1 cellular context compared by ENCODE assay signal in genomic region chr16:2541409-2541808, GRCh38.
TF ChIP-seq lines count a peak whose summit lies in the region.
"Not testable (repeated sequence)": the region's sequence is repeated elsewhere in the genome, so short reads cannot be mapped to it uniquely, and the experiment has no call there.

No MANE protein-coding gene starts in this region.

TF ChIP-seq in HepG2, 621 proteins besides CTCF, POLR2A, EP300 and RAD21 (continued from another document and continues in another):
- TF ChIP-seq PHF5A (CRISPR knock-in tag; IDR thresholded peaks at IDR 0.05; ENCODE audit: low read depth, unreplicated experiment): peak; percentile 39
- TF ChIP-seq FOXA1, FOXP1, SOX13, SOX6 (IDR thresholded peaks at IDR 0.05): not testable (repeated sequence)
- 0 out of 2 replicates have a peak, but pooled peaks have one; percentile 34 for TF ChIP-seq FOXA1 (CRISPR knock-in tag; IDR thresholded peaks at IDR 0.05)
- TF ChIP-seq SRY (CRISPR knock-in tag; IDR thresholded peaks at IDR 0.05): 0 out of 2 replicates have a peak, but pooled peaks have one; percentile 54
- peak; percentile 23; the same call in 1 of the 2 replicates for TF ChIP-seq ZNF788 (CRISPR knock-in tag; IDR thresholded peaks at IDR 0.05; ENCODE audit: borderline replicate concordance)
- TF ChIP-seq ZFY (CRISPR knock-in tag; IDR thresholded peaks at IDR 0.05): peak; percentile 30; the same call in 1 of the 2 replicates
- peak; percentile 77 for TF ChIP-seq ZBTB38 (CRISPR knock-in tag; IDR thresholded peaks at IDR 0.05)
- TF ChIP-seq ZNF761 (CRISPR knock-in tag; conservative IDR thresholded peaks at IDR 0.05): 0 out of 2 replicates have a peak, but pooled peaks have one; percentile 32
- TF ChIP-seq, protein P1, sequence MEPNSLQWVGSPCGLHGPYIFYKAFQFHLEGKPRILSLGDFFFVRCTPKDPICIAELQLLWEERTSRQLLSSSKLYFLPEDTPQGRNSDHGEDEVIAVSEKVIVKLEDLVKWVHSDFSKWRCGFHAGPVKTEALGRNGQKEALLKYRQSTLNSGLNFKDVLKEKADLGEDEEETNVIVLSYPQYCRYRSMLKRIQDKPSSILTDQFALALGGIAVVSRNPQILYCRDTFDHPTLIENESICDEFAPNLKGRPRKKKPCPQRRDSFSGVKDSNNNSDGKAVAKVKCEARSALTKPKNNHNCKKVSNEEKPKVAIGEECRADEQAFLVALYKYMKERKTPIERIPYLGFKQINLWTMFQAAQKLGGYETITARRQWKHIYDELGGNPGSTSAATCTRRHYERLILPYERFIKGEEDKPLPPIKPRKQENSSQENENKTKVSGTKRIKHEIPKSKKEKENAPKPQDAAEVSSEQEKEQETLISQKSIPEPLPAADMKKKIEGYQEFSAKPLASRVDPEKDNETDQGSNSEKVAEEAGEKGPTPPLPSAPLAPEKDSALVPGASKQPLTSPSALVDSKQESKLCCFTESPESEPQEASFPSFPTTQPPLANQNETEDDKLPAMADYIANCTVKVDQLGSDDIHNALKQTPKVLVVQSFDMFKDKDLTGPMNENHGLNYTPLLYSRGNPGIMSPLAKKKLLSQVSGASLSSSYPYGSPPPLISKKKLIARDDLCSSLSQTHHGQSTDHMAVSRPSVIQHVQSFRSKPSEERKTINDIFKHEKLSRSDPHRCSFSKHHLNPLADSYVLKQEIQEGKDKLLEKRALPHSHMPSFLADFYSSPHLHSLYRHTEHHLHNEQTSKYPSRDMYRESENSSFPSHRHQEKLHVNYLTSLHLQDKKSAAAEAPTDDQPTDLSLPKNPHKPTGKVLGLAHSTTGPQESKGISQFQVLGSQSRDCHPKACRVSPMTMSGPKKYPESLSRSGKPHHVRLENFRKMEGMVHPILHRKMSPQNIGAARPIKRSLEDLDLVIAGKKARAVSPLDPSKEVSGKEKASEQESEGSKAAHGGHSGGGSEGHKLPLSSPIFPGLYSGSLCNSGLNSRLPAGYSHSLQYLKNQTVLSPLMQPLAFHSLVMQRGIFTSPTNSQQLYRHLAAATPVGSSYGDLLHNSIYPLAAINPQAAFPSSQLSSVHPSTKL (CRISPR knock-in tag; IDR thresholded peaks at IDR 0.05): peak; percentile 55
- TF ChIP-seq FOXA3 (CRISPR knock-in tag; IDR thresholded peaks at IDR 0.05): peak; percentile 62
- TF ChIP-seq HDAC1 (CRISPR knock-in tag; IDR thresholded peaks at IDR 0.05): peak; percentile 80
- peak; percentile 84 for TF ChIP-seq NR2C2 (CRISPR knock-in tag; IDR thresholded peaks at IDR 0.05; ENCODE audit: borderline replicate concordance)
- 0 out of 2 replicates have a peak, but pooled peaks have one; percentile 33 for TF ChIP-seq ZFP90 (CRISPR knock-in tag; IDR thresholded peaks at IDR 0.05; ENCODE audit: borderline replicate concordance)
- TF ChIP-seq THAP11 (CRISPR knock-in tag; IDR thresholded peaks at IDR 0.05): peak; percentile 53; the same call in 1 of the 2 replicates
- TF ChIP-seq ARNTL (CRISPR knock-in tag; IDR thresholded peaks at IDR 0.05): peak; percentile 68; the same call in 1 of the 2 replicates
- TF ChIP-seq TGIF2 (CRISPR knock-in tag; IDR thresholded peaks at IDR 0.05): peak; percentile 70
- TF ChIP-seq ATF2 (CRISPR knock-in tag; IDR thresholded peaks at IDR 0.05): peak; percentile 54; the same call in 1 of the 2 replicates
- 0 out of 2 replicates have a peak, but pooled peaks have one; percentile 26 for TF ChIP-seq HMG20A (CRISPR knock-in tag; IDR thresholded peaks at IDR 0.05; ENCODE audit: borderline replicate concordance)
- TF ChIP-seq, protein P2, sequence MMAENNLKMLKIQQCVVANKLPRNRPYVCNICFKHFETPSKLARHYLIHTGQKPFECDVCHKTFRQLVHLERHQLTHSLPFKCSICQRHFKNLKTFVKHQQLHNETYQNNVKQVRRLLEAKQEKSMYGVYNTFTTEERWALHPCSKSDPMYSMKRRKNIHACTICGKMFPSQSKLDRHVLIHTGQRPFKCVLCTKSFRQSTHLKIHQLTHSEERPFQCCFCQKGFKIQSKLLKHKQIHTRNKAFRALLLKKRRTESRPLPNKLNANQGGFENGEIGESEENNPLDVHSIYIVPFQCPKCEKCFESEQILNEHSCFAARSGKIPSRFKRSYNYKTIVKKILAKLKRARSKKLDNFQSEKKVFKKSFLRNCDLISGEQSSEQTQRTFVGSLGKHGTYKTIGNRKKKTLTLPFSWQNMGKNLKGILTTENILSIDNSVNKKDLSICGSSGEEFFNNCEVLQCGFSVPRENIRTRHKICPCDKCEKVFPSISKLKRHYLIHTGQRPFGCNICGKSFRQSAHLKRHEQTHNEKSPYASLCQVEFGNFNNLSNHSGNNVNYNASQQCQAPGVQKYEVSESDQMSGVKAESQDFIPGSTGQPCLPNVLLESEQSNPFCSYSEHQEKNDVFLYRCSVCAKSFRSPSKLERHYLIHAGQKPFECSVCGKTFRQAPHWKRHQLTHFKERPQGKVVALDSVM (CRISPR knock-in tag; IDR thresholded peaks at IDR 0.05): peak; percentile 48; the same call in 1 of the 2 replicates
- TF ChIP-seq, protein P3, sequence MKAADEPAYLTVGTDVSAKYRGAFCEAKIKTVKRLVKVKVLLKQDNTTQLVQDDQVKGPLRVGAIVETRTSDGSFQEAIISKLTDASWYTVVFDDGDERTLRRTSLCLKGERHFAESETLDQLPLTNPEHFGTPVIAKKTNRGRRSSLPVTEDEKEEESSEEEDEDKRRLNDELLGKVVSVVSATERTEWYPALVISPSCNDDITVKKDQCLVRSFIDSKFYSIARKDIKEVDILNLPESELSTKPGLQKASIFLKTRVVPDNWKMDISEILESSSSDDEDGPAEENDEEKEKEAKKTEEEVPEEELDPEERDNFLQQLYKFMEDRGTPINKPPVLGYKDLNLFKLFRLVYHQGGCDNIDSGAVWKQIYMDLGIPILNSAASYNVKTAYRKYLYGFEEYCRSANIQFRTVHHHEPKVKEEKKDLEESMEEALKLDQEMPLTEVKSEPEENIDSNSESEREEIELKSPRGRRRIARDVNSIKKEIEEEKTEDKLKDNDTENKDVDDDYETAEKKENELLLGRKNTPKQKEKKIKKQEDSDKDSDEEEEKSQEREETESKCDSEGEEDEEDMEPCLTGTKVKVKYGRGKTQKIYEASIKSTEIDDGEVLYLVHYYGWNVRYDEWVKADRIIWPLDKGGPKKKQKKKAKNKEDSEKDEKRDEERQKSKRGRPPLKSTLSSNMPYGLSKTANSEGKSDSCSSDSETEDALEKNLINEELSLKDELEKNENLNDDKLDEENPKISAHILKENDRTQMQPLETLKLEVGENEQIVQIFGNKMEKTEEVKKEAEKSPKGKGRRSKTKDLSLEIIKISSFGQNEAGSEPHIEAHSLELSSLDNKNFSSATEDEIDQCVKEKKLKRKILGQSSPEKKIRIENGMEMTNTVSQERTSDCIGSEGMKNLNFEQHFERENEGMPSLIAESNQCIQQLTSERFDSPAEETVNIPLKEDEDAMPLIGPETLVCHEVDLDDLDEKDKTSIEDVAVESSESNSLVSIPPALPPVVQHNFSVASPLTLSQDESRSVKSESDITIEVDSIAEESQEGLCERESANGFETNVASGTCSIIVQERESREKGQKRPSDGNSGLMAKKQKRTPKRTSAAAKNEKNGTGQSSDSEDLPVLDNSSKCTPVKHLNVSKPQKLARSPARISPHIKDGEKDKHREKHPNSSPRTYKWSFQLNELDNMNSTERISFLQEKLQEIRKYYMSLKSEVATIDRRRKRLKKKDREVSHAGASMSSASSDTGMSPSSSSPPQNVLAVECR (CRISPR knock-in tag; IDR thresholded peaks at IDR 0.05; ENCODE audit: borderline replicate concordance): peak; percentile 75; the same call in 1 of the 2 replicates
- peak; percentile 23 for TF ChIP-seq CBX1 (IDR thresholded peaks at IDR 0.05; ENCODE audit: low read depth)
- TF ChIP-seq SOX5 (CRISPR knock-in tag; IDR thresholded peaks at IDR 0.05; ENCODE audit: borderline replicate concordance): peak; percentile 58; the same call in 1 of the 2 replicates
- TF ChIP-seq, protein P4, sequence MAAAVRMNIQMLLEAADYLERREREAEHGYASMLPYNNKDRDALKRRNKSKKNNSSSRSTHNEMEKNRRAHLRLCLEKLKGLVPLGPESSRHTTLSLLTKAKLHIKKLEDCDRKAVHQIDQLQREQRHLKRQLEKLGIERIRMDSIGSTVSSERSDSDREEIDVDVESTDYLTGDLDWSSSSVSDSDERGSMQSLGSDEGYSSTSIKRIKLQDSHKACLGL (CRISPR knock-in tag; IDR thresholded peaks at IDR 0.05): peak; percentile 44; the same call in 1 of the 2 replicates
- peak; percentile 66; the same call in 1 of the 2 replicates for TF ChIP-seq AKAP8 (CRISPR knock-in tag; IDR thresholded peaks at IDR 0.05)
- peak; percentile 78 for TF ChIP-seq MED1 (CRISPR knock-in tag; IDR thresholded peaks at IDR 0.05)
- TF ChIP-seq ZNF644 (CRISPR knock-in tag; IDR thresholded peaks at IDR 0.05; ENCODE audit: low read depth): peak; percentile 68; the same call in 1 of the 2 replicates
- peak; percentile 79; the same call in 1 of the 2 replicates for TF ChIP-seq MLX (CRISPR knock-in tag; IDR thresholded peaks at IDR 0.05)
- TF ChIP-seq MIER3 (CRISPR knock-in tag; IDR thresholded peaks at IDR 0.05; ENCODE audit: borderline replicate concordance): 0 out of 2 replicates have a peak, but pooled peaks have one; percentile 31
- TF ChIP-seq HMGXB4 (CRISPR knock-in tag; IDR thresholded peaks at IDR 0.05; ENCODE audit: borderline replicate concordance in 1 of 2, low read depth in 1 of 2): 0 out of 4 replicates have a peak, but pooled peaks of 1 of the 2 experiments have one; percentile 39
- peak; percentile 46; the same call in 1 of the 2 replicates for TF ChIP-seq SPEN (CRISPR knock-in tag; IDR thresholded peaks at IDR 0.05; ENCODE audit: low read depth)
- TF ChIP-seq FOXP1 (CRISPR knock-in tag; IDR thresholded peaks at IDR 0.05): peak; percentile 51
- TF ChIP-seq GATAD1 (CRISPR knock-in tag; IDR thresholded peaks at IDR 0.05): 0 out of 2 replicates have a peak, but pooled peaks have one; percentile 18
- 0 out of 2 replicates have a peak, but pooled peaks have one; percentile 44 for TF ChIP-seq ZNF160 (CRISPR knock-in tag; IDR thresholded peaks at IDR 0.05)
- TF ChIP-seq SOX13 (CRISPR knock-in tag; conservative IDR thresholded peaks at IDR 0.05 in 1 of 2, IDR thresholded peaks at IDR 0.05 in 1 of 2): peak in 1 of 2 experiments; percentile 49; a peak in 1 of 4 replicates
- 0 out of 2 replicates have a peak, but pooled peaks have one; percentile 60 for TF ChIP-seq MIXL1 (CRISPR knock-in tag; IDR thresholded peaks at IDR 0.05)
- 0 out of 2 replicates have a peak, but pooled peaks have one; percentile 24 for TF ChIP-seq SAFB2 (CRISPR knock-in tag; IDR thresholded peaks at IDR 0.05; ENCODE audit: borderline replicate concordance, low read depth)
- TF ChIP-seq, protein P5, sequence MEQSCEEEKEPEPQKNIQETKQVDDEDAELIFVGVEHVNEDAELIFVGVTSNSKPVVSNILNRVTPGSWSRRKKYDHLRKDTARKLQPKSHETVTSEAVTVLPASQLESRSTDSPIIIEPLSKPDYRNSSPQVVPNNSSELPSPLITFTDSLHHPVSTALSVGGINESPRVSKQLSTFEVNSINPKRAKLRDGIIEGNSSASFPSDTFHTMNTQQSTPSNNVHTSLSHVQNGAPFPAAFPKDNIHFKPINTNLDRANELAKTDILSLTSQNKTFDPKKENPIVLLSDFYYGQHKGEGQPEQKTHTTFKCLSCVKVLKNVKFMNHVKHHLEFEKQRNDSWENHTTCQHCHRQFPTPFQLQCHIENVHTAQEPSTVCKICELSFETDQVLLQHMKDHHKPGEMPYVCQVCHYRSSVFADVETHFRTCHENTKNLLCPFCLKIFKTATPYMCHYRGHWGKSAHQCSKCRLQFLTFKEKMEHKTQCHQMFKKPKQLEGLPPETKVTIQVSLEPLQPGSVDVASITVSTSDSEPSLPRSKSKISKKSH (CRISPR knock-in tag; IDR thresholded peaks at IDR 0.05; ENCODE audit: borderline replicate concordance): 0 out of 2 replicates have a peak, but pooled peaks have one; percentile 50
- peak; percentile 58 for TF ChIP-seq SOX6 (CRISPR knock-in tag; IDR thresholded peaks at IDR 0.05)
- peak; percentile 21; the same call in 1 of the 2 replicates for TF ChIP-seq ZBTB33 (CRISPR knock-in tag; IDR thresholded peaks at IDR 0.05)
